In the genomic region with DNA sequence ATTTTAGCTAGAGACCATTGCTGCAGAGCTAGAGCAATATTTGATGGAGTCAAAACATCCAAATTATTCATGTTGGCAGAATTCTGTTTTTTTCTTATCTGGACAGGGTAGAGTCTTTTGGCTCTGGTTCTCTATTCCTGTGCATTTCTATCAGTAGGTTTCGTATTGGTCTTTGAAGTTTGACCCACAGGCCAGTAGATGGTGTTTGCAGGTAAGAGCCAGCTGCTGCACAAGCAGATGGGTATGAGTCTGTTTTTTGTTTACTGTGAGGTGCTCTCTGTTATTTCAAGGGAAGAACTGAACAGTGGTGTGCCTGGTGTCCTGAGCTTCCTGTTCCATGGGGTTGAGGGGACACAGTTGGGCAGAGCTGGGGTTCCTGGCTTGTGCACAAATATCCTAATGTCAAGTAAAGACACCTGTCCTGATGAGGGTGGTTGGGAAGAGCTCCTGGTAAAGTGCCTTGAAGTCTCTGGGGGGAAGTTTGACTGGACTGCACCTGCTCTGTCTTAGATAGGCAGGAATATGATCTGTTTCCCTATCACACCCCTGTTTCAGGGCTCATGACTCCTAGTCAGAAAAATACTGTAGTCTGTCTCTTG, we compare ENCODE assay signal across 18 cellular contexts. TPM values are rescaled to one million over a fixed set of nuclear protein-coding genes. Genes with fewer than 3 reads are reported as not detected.
DNase-seq lines count a peak whose midpoint lies in the region; ATAC-seq and TF ChIP-seq lines count a peak whose summit lies in the region.
"Had no signal": no experiment of that assay in that cellular context is flagged by ENCODE, and none has a peak within 500 bp of the region (broad histone marks: within the 10 kb centered on the region; RNA-seq: fewer than 3 reads in every experiment).

No MANE protein-coding gene starts in this region.

- H3K36me3 ChIP-seq in body of pancreas (replicated peaks in 1 of 2; ENCODE audit: insufficient read depth in 1 of 2, low read depth in 2 of 2): no peaks in the 10 kb centered on the region
- H3K36me3 ChIP-seq in mesendoderm (ENCODE audit: control insufficient read depth, insufficient read depth, low read length): no peaks in the 10 kb centered on the region

- H4K8ac ChIP-seq in mesendoderm (ENCODE audit: low read depth, low read length): no peak overlapping the region

- H3K18ac ChIP-seq in mesendoderm (ENCODE audit: low read length): no peak overlapping the region

- H3K4me3 ChIP-seq in body of pancreas (no peak overlapping the region), mesendoderm (ENCODE audit: low read length) (no peak overlapping the region), lower leg skin (ENCODE audit: low read depth, poor library complexity, severe bottlenecking) (no peak overlapping the region)

- no peaks in the 10 kb centered on the region for H3K79me2 ChIP-seq in mesendoderm (ENCODE audit: control insufficient read depth, insufficient read depth, low read length)

- H3K4me1 ChIP-seq in body of pancreas: no peaks in the 10 kb centered on the region
- H3K4me1 ChIP-seq in mesendoderm (ENCODE audit: control insufficient read depth, low read depth, low read length): no peaks in the 10 kb centered on the region

- TF ChIP-seq CTCF in body of pancreas (IDR thresholded peaks at IDR 0.05) (peak in 3 of 7 experiments; percentile 12 to 41 (median 20)), lower leg skin (IDR thresholded peaks at IDR 0.05) (no peak)

- no peak overlapping the region for H3K56ac ChIP-seq in mesendoderm (ENCODE audit: low read length)

- H3K9ac ChIP-seq in mesendoderm (ENCODE audit: low read length): no peak overlapping the region

- no peak overlapping the region for H3K4ac ChIP-seq in mesendoderm (ENCODE audit: low read depth, low read length)

- H2BK15ac ChIP-seq in mesendoderm (replicated peaks; ENCODE audit: low read depth): no peak overlapping the region

- H3K9me3 ChIP-seq in body of pancreas: no peaks in the 10 kb centered on the region

- WGBS in body of pancreas, 2 donors: 0 to 22% methylated on average over 1 of the region's 1 CpG
- WGBS in mesendoderm (ENCODE audit: extremely low coverage, insufficient coverage, low lambda C conversion rate): no CpG with 5 or more reads among the region's 1 CpG
- WGBS in lower leg skin, 2 donors: 21 to 53% methylated on average over 1 of the region's 1 CpG

- ATAC-seq in body of pancreas (peak; percentile 45), HG02610 (IDR thresholded peaks at IDR 0.05; ENCODE audit: unreplicated experiment) (no peak)
- ATAC-seq: activated CD4-positive, CD25-positive, alpha-beta regulatory T cell treated with anti-CD3 and anti-CD28 coated beads, Interleukin-2, amount 50 U/mL, for 24 hours; left colon; naive thymus-derived CD4-positive, alpha-beta T cell had no signal

- TF ChIP-seq POLR2A in body of pancreas (IDR thresholded peaks at IDR 0.05): no peak
- TF ChIP-seq POLR2A in lower leg skin (IDR thresholded peaks at IDR 0.05): no peak

- peak in 2 of 3 experiments; percentile 9 to 84 for DNase-seq in NCI-H1417 (lab: John Stamatoyannopoulos, UW)
- no peak for DNase-seq in NCI-H1417 treated with DMSO at 0.1 percent for 48 hours (lab: John Stamatoyannopoulos, UW)
- DNase-seq in NCI-H187 treated with DMSO at 0.1 percent for 48 hours (lab: John Stamatoyannopoulos, UW): peak; percentile 83
- no peak for DNase-seq in body of pancreas
- peak; percentile 43 for DNase-seq in mesendoderm
- no peak for DNase-seq in glomerular visceral epithelial cell (ENCODE audit: extremely low spot score)
- DNase-seq in lower leg skin (ENCODE audit: low spot score in 2 of 2): no peak
- DNase-seq: activated CD8-positive, alpha-beta memory T cell treated with anti-CD3 and anti-CD28 coated beads, Interleukin-2, amount 50 U/mL, for 48 hours; activated naive CD8-positive, alpha-beta T cell treated with anti-CD3 and anti-CD28 coated beads, Interleukin-2, amount 10 ng/mL, durations not matched to agents 7 days and 5 days; CD8-positive, alpha-beta memory T cell; head of caudate nucleus; KBM-7; left colon; NCI-H1930 had no signal

- H4K5ac ChIP-seq in mesendoderm (ENCODE audit: low read length): no peak overlapping the region

- intact Hi-C loops in body of pancreas (cut with DNase I) (no loop called here), lower leg skin (cut with DNase I; ENCODE audit: low total_unique reads) (no loop called here)

- no peak overlapping the region for H2BK120ac ChIP-seq in mesendoderm (ENCODE audit: low read depth, low read length)

- H2BK5ac ChIP-seq in mesendoderm (ENCODE audit: low read length): no peak overlapping the region

- no peaks in the 10 kb centered on the region for H3K79me1 ChIP-seq in mesendoderm (ENCODE audit: low read length)

- H3K4me2 ChIP-seq in mesendoderm (ENCODE audit: low read length): no peak overlapping the region

- no peak overlapping the region for H2AK5ac ChIP-seq in mesendoderm (ENCODE audit: low read length)

- no peak overlapping the region for H3K23ac ChIP-seq in mesendoderm (ENCODE audit: low read length)

- H3K27me3 ChIP-seq in body of pancreas: no peaks in the 10 kb centered on the region
- H3K27me3 ChIP-seq in mesendoderm (ENCODE audit: insufficient read depth, low read length, poor library complexity): no peaks in the 10 kb centered on the region

- H3K27ac ChIP-seq in body of pancreas (no peak overlapping the region), mesendoderm (ENCODE audit: low read depth, low read length) (no peak overlapping the region)

RNA-seq across cellular contexts. Expression of gene SLC22A25, which starts 34.0 kb away (rescaled TPM):
- total RNA-seq in body of pancreas: not detected
- not detected for polyA plus RNA-seq in mesendoderm (2013, experiment 1 of 2)
- polyA plus RNA-seq in mesendoderm (2013, experiment 2 of 2): not detected
- not detected for total RNA-seq in lower leg skin
- total RNA-seq: activated naive CD8-positive, alpha-beta T cell treated with anti-CD3 and anti-CD28 coated beads, Interleukin-2, amount 10 ng/mL, durations not matched to agents 7 days and 5 days; CD8-positive, alpha-beta memory T cell; left colon; naive thymus-derived CD4-positive, alpha-beta T cell; posterior vena cava had no signal
- polyA plus RNA-seq: CD8-positive, alpha-beta memory T cell; naive thymus-derived CD4-positive, alpha-beta T cell had no signal

Comparison
In these comparisons a context has a peak if more than half of its experiments do, and no peak if none do; other contexts are left out.
1. DNase-seq: peak in NCI-H1417 (2 of 3), NCI-H187 treated with DMSO at 0.1 percent for 48 hours (single experiment) and mesendoderm (single experiment); none in NCI-H1417 treated with DMSO at 0.1 percent for 48 hours (single experiment), body of pancreas (0 of 4), glomerular visceral epithelial cell (single experiment) and lower leg skin (0 of 2).